ENCODE assay signal across 28 cellular contexts in genomic region chr19:16229322-16229641, GRCh38. TPM values are rescaled to one million over a fixed set of nuclear protein-coding genes. Genes with fewer than 3 reads are reported as not detected.
"Had no signal": no experiment of that assay in that cellular context is flagged by ENCODE, and none has a peak within 500 bp of the region (broad histone marks: within the 10 kb centered on the region; RNA-seq: fewer than 3 reads in every experiment).

No MANE protein-coding gene starts in this region.

- H3K27me3 ChIP-seq: breast epithelium, dorsolateral prefrontal cortex, heart left ventricle, neural progenitor cell, sigmoid colon, upper lobe of left lung had no signal

- H3K9me3 Mint-ChIP-seq: activated naive CD4-positive, alpha-beta T cell treated with anti-CD3 and anti-CD28 coated beads, Interleukin-2, amount 50 U/mL, for 72 hours; central memory CD8-positive, alpha-beta T cell; naive B cell; neural progenitor cell; T-helper 2 cell treated with Interferon-gamma antibody and Interleukin-4, amounts not matched to agents 5 μg/mL and 100 μg/mL, for 36 hours had no signal

- H3K4me1 Mint-ChIP-seq: central memory CD8-positive, alpha-beta T cell; neural progenitor cell had no signal

- H3K4me3 Mint-ChIP-seq: central memory CD8-positive, alpha-beta T cell; naive B cell; neural progenitor cell; T-helper 2 cell treated with Interferon-gamma antibody and Interleukin-4, amounts not matched to agents 5 μg/mL and 100 μg/mL, for 36 hours had no signal

- H2AFZ ChIP-seq: neural progenitor cell had no signal

- H3K9me3 ChIP-seq: breast epithelium, heart left ventricle, sigmoid colon, thoracic aorta, upper lobe of left lung had no signal

- H3K27ac Mint-ChIP-seq: naive B cell; T-helper 2 cell treated with Interferon-gamma antibody and Interleukin-4, amounts not matched to agents 5 μg/mL and 100 μg/mL, for 36 hours had no signal

- H3K4me2 ChIP-seq: neural progenitor cell had no signal

- H3K27me3 Mint-ChIP-seq: central memory CD8-positive, alpha-beta T cell; naive B cell had no signal

- H3K9ac ChIP-seq: neural progenitor cell had no signal

- H3K4me3 ChIP-seq: breast epithelium, dorsolateral prefrontal cortex, heart left ventricle, neural progenitor cell, sigmoid colon, thoracic aorta, upper lobe of left lung had no signal

- DNase-seq: activated CD8-positive, alpha-beta memory T cell treated with anti-CD3 and anti-CD28 coated beads, Interleukin-2, amount 50 U/mL, for 48 hours; activated gamma-delta T cell; activated T-cell treated with anti-CD3 and anti-CD28 coated beads, Interleukin-2, amount 50 U/mL, for 48 hours; heart left ventricle; islet precursor cell; left colon; naive B cell; sigmoid colon; stimulated activated CD4-positive, alpha-beta T cell treated with anti-CD3 and anti-CD28 coated beads, Interleukin-2, amount 100 ng/mL, for 48 hours; stimulated activated CD8-positive, alpha-beta memory T cell treated with anti-CD3 and anti-CD28 coated beads, Interleukin-4, amount 100 ng/mL, for 48 hours; stimulated activated naive CD4-positive, alpha-beta T cell treated with Interleukin-2 at 50 U/mL for 16 hours had no signal

- H3K27ac ChIP-seq: breast epithelium, dorsolateral prefrontal cortex, heart left ventricle, neural progenitor cell, sigmoid colon, thoracic aorta, upper lobe of left lung had no signal

- H3K4me1 ChIP-seq: breast epithelium, heart left ventricle, neural progenitor cell, sigmoid colon, upper lobe of left lung had no signal

- H3K36me3 ChIP-seq: breast epithelium, neural progenitor cell had no signal

- ATAC-seq: heart left ventricle, left colon had no signal

RNA-seq across cellular contexts. Expression of gene CIB3, which starts 56.0 kb away (rescaled TPM):
- total RNA-seq: activated CD8-positive, alpha-beta memory T cell treated with anti-CD3 and anti-CD28 coated beads for 36 hours; dorsolateral prefrontal cortex; fibroblast of villous mesenchyme; heart left ventricle; left colon; lower leg skin; mesenteric fat pad; mucosa of gallbladder; osteoblast; posterior vena cava; renal cortical epithelial cell; sigmoid colon; SK-MEL-5; thoracic aorta; upper lobe of left lung had no signal
- polyA plus RNA-seq: heart left ventricle had no signal
